15 cellular contexts compared by ENCODE assay signal in the genomic region with DNA sequence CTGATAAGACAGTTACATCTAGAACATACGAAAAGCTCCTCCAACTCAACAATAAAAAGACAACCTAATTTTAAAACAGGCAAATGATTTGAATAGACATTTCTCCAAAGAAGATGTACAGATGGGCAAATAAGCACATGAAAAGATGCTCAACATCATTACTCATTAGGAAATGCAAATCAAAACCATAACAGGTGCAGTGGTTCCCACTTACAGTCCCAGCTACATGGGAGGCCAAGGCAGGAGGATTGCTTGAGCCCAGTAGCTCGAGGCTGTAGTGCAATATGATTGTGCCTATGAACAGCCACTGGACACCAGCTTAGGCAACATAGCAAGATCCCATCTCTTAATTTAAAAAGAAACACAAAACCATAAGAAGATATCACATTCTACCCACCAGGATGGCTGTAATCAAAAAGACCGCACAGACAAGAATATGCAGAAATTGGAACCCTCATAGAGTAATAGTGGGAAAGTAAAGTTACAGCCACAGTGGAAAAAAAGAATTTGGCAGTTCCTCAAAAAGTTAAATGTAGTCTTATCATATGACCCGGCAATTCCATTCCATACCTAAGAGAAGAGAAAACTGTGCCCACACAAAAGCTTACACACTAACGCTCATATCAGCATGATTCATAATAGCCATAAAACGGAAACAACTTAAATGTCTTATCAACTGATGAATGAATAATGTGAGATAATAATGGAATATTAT. TPM values are rescaled to one million over a fixed set of nuclear protein-coding genes. Genes with fewer than 3 reads are reported as not detected.
A peak's percentile ranks its signal among the peaks of the same experiment; 100 is the strongest.
DNase-seq lines count a peak whose midpoint lies in the region; ATAC-seq, FAIRE-seq and TF ChIP-seq lines count a peak whose summit lies in the region.
"Had no signal": no experiment of that assay in that cellular context is flagged by ENCODE, and none has a peak within 500 bp of the region (broad histone marks: within the 10 kb centered on the region; RNA-seq: fewer than 3 reads in every experiment).

No MANE protein-coding gene starts in this region.

- no peak for TF ChIP-seq POLR2A in H54 (IDR thresholded peaks at IDR 0.05; ENCODE audit: low read depth, low read length)

- H3K27ac ChIP-seq in kidney (ENCODE audit: low read depth in 2 of 2, low read length in 2 of 2) = no peak overlapping the region
- no peak overlapping the region for H3K27ac ChIP-seq in CD8-positive, alpha-beta T cell (ENCODE audit: low read depth, low read length)
- H3K27ac ChIP-seq in neuronal stem cell (replicated peaks; ENCODE audit: low read length) = no peak overlapping the region
- H3K27ac ChIP-seq: breast epithelium, gastrocnemius medialis had no signal

- H3K9me3 ChIP-seq in BE2C (no peaks in the 10 kb centered on the region), kidney (ENCODE audit: control insufficient read depth in 1 of 2, low read length in 2 of 2) (no peaks in the 10 kb centered on the region), neuronal stem cell (replicated peaks in 1 of 2; ENCODE audit: control insufficient read depth in 2 of 2, insufficient read depth in 1 of 2, low read depth in 1 of 2, low read length in 2 of 2) (no peaks in the 10 kb centered on the region)
- H3K9me3 ChIP-seq in CD8-positive, alpha-beta T cell (ENCODE audit: low read length) = no peaks in the 10 kb centered on the region
- H3K9me3 ChIP-seq: breast epithelium, gastrocnemius medialis, HAP-1 had no signal

- no peak overlapping the region for H3K4me2 ChIP-seq in neuronal stem cell (ENCODE audit: insufficient read depth, low read length, poor library complexity, severe bottlenecking)

- H3K27ac Mint-ChIP-seq in activated CD8-positive, alpha-beta T cell treated with anti-CD3 and anti-CD28 coated beads, Interleukin-2, amount 10 ng/mL, durations not matched to agents 7 days and 5 days = peak overlapping the region; percentile 16
- H3K27ac Mint-ChIP-seq in CD8-positive, alpha-beta T cell = no peak overlapping the region
- H3K27ac Mint-ChIP-seq: activated CD4-positive, alpha-beta T cell treated with anti-CD3 and anti-CD28 coated beads, Interleukin-2, amount 10 ng/mL, durations not matched to agents 7 days and 5 days had no signal

- no peak overlapping the region for H2BK15ac ChIP-seq in neuronal stem cell (ENCODE audit: low read length)

- POLR2A ChIA-PET in activated CD8-positive, alpha-beta T cell treated with anti-CD3 and anti-CD28 coated beads, Interleukin-2, amount 10 ng/mL, durations not matched to agents 7 days and 5 days (lab: Charles Lee) = no interaction called here
- POLR2A ChIA-PET in CD8-positive, alpha-beta T cell (lab: Charles Lee) = no interaction called here

- no peak overlapping the region for H4K91ac ChIP-seq in neuronal stem cell (ENCODE audit: low read depth, low read length, poor library complexity)

- no peak overlapping the region for H3K18ac ChIP-seq in neuronal stem cell (ENCODE audit: low read length)

- H3K14ac ChIP-seq in neuronal stem cell (ENCODE audit: low read length) = no peak overlapping the region

- intact Hi-C loops in kidney (cut with DNase I) = no loop called here
- intact Hi-C loops in CD8-positive, alpha-beta T cell (cut with DNase I, micrococcal nuclease) = no loop called here

- H3K27me3 Mint-ChIP-seq in activated CD8-positive, alpha-beta T cell treated with anti-CD3 and anti-CD28 coated beads, Interleukin-2, amount 10 ng/mL, durations not matched to agents 7 days and 5 days (ENCODE audit: low read depth) = no peaks in the 10 kb centered on the region
- H3K27me3 Mint-ChIP-seq in CD8-positive, alpha-beta T cell (ENCODE audit: low read depth) = no peaks in the 10 kb centered on the region
- H3K27me3 Mint-ChIP-seq: activated CD4-positive, alpha-beta T cell treated with anti-CD3 and anti-CD28 coated beads, Interleukin-2, amount 10 ng/mL, durations not matched to agents 7 days and 5 days; effector memory CD8-positive, alpha-beta T cell had no signal

- H3K79me1 ChIP-seq in neuronal stem cell (ENCODE audit: low read depth, low read length) = no peaks in the 10 kb centered on the region

- no peak overlapping the region for H2BK12ac ChIP-seq in neuronal stem cell (ENCODE audit: low read length)

- H2BK120ac ChIP-seq in neuronal stem cell (ENCODE audit: low read depth, low read length) = no peak overlapping the region

- H3K4me1 ChIP-seq in BE2C = peaks cover 28% of the 10 kb centered on the region
- H3K4me1 ChIP-seq in kidney (ENCODE audit: control insufficient read depth in 1 of 2, insufficient read depth in 1 of 2, low read depth in 1 of 2, low read length in 2 of 2) = no peaks in the 10 kb centered on the region
- no peaks in the 10 kb centered on the region for H3K4me1 ChIP-seq in CD8-positive, alpha-beta T cell (ENCODE audit: insufficient read depth, low read length)
- H3K4me1 ChIP-seq in neuronal stem cell (ENCODE audit: control insufficient read depth in 2 of 2, insufficient read depth in 1 of 2, low read depth in 1 of 2, low read length in 2 of 2) = no peaks in the 10 kb centered on the region
- H3K4me1 ChIP-seq: breast epithelium had no signal

- H3K27me3 ChIP-seq in BE2C = no peaks in the 10 kb centered on the region
- no peaks in the 10 kb centered on the region for H3K27me3 ChIP-seq in CD8-positive, alpha-beta T cell (ENCODE audit: insufficient read depth, low read length)
- H3K27me3 ChIP-seq in neuronal stem cell (ENCODE audit: control insufficient read depth in 3 of 3, insufficient read depth in 3 of 3, low read depth in 1 of 3, low read length in 3 of 3) = no peaks in the 10 kb centered on the region
- H3K27me3 ChIP-seq: breast epithelium, gastrocnemius medialis had no signal

- no peak overlapping the region for H3K9ac ChIP-seq in kidney (ENCODE audit: low read length in 2 of 2)
- H3K9ac ChIP-seq in neuronal stem cell (ENCODE audit: low read depth, low read length, poor library complexity) = no peak overlapping the region

- H3K36me3 ChIP-seq in BE2C = peaks cover 59% of the 10 kb centered on the region
- peaks cover 26 to 36% of the 10 kb centered on the region in 2 donors for H3K36me3 ChIP-seq in kidney (ENCODE audit: control insufficient read depth in 1 of 2, insufficient read depth in 2 of 2, low read length in 2 of 2)
- H3K36me3 ChIP-seq in CD8-positive, alpha-beta T cell (ENCODE audit: insufficient read depth, low read length) = peaks cover 33% of the 10 kb centered on the region
- peaks cover 14 to 97% of the 10 kb centered on the region in 2 donors for H3K36me3 ChIP-seq in neuronal stem cell (replicated peaks in 1 of 2; ENCODE audit: control insufficient read depth in 2 of 2, insufficient read depth in 2 of 2, low read length in 2 of 2)
- H3K36me3 ChIP-seq: breast epithelium had no signal

- no peak overlapping the region for H3K23ac ChIP-seq in neuronal stem cell (ENCODE audit: low read depth, low read length, poor library complexity)

- ATAC-seq in activated CD8-positive, alpha-beta T cell treated with anti-CD3 and anti-CD28 coated beads, Interleukin-2, amount 10 ng/mL, durations not matched to agents 7 days and 5 days = no peak
- ATAC-seq in CD8-positive, alpha-beta T cell = no peak
- ATAC-seq: effector memory CD8-positive, alpha-beta T cell; gastrocnemius medialis had no signal

- H2AFZ ChIP-seq in neuronal stem cell (ENCODE audit: low read length) = no peak overlapping the region

- H2AK5ac ChIP-seq in neuronal stem cell (ENCODE audit: low read depth, low read length) = no peak overlapping the region

- no peaks in the 10 kb centered on the region for H3K9me3 Mint-ChIP-seq in activated CD8-positive, alpha-beta T cell treated with anti-CD3 and anti-CD28 coated beads, Interleukin-2, amount 10 ng/mL, durations not matched to agents 7 days and 5 days (ENCODE audit: insufficient read depth)
- H3K9me3 Mint-ChIP-seq in CD8-positive, alpha-beta T cell = no peaks in the 10 kb centered on the region
- H3K9me3 Mint-ChIP-seq: activated CD4-positive, alpha-beta T cell treated with anti-CD3 and anti-CD28 coated beads, Interleukin-2, amount 10 ng/mL, durations not matched to agents 7 days and 5 days; effector memory CD8-positive, alpha-beta T cell had no signal

- no CpG with 5 or more reads among the region's 6 CpGs for whole genome bisulfite sequencing in neuronal stem cell (ENCODE audit: extremely low coverage in 2 of 2, insufficient read length in 2 of 2, insufficient replicate concordance in 1 of 2), 2 donors

- H2BK5ac ChIP-seq in neuronal stem cell (ENCODE audit: low read length) = no peak overlapping the region

- peaks cover 2% of the 10 kb centered on the region for H3K4me1 Mint-ChIP-seq in activated CD8-positive, alpha-beta T cell treated with anti-CD3 and anti-CD28 coated beads, Interleukin-2, amount 10 ng/mL, durations not matched to agents 7 days and 5 days (ENCODE audit: low read depth)
- H3K4me1 Mint-ChIP-seq in CD8-positive, alpha-beta T cell (ENCODE audit: low read depth) = no peaks in the 10 kb centered on the region

- CTCF ChIA-PET in activated CD8-positive, alpha-beta T cell treated with anti-CD3 and anti-CD28 coated beads, Interleukin-2, amount 10 ng/mL, durations not matched to agents 7 days and 5 days (lab: Charles Lee) = interaction anchor here (0.9 to 1.4 kb wide), 3 partner anchors 9 to 31 kb away, joined by 3 to 5 read pairs (median 3); a partner anchor contains a TSS
- CTCF ChIA-PET in CD8-positive, alpha-beta T cell (lab: Charles Lee) = no interaction called here

- H3K36me3 Mint-ChIP-seq in activated CD8-positive, alpha-beta T cell treated with anti-CD3 and anti-CD28 coated beads, Interleukin-2, amount 10 ng/mL, durations not matched to agents 7 days and 5 days (ENCODE audit: low read depth) = peaks cover 53% of the 10 kb centered on the region
- H3K36me3 Mint-ChIP-seq in CD8-positive, alpha-beta T cell = peaks cover 85% of the 10 kb centered on the region

- no peak overlapping the region for H3K4me3 ChIP-seq in fibroblast of villous mesenchyme (ENCODE audit: low read depth, low read length)
- H3K4me3 ChIP-seq in BE2C (ENCODE audit: low read depth, low read length) = no peak overlapping the region
- no peak overlapping the region for H3K4me3 ChIP-seq in kidney (ENCODE audit: low read length in 2 of 2)
- H3K4me3 ChIP-seq in CD8-positive, alpha-beta T cell (ENCODE audit: low read depth, low read length) = no peak overlapping the region
- H3K4me3 ChIP-seq in neuronal stem cell (ENCODE audit: low read length in 2 of 2) = no peak overlapping the region
- H3K4me3 ChIP-seq: breast epithelium, gastrocnemius medialis, HAP-1 had no signal

- FAIRE-seq in H54 (lab: Jason Lieb, UNC) (peak; percentile 48), kidney (lab: Jason Lieb, UNC) (no peak)

- H3K4me3 Mint-ChIP-seq in activated CD8-positive, alpha-beta T cell treated with anti-CD3 and anti-CD28 coated beads, Interleukin-2, amount 10 ng/mL, durations not matched to agents 7 days and 5 days = no peak overlapping the region
- no peak overlapping the region for H3K4me3 Mint-ChIP-seq in CD8-positive, alpha-beta T cell
- H3K4me3 Mint-ChIP-seq: activated CD4-positive, alpha-beta T cell treated with anti-CD3 and anti-CD28 coated beads, Interleukin-2, amount 10 ng/mL, durations not matched to agents 7 days and 5 days; effector memory CD8-positive, alpha-beta T cell had no signal

- TF ChIP-seq CTCF in fibroblast of villous mesenchyme (IDR thresholded peaks at IDR 0.05; ENCODE audit: insufficient read depth, low read depth, low read length) (no peak), BE2C (IDR thresholded peaks at IDR 0.05; ENCODE audit: low read depth, low read length) (no peak), kidney (IDR thresholded peaks at IDR 0.05; ENCODE audit: borderline replicate concordance, extremely low read depth, insufficient read depth) (no peak)
- no peak for TF ChIP-seq CTCF in CD8-positive, alpha-beta T cell (IDR thresholded peaks at IDR 0.05)

- DNase-seq in A172 (ENCODE audit: low spot score) (peak; percentile 53), H54 (ENCODE audit: insufficient read length, low spot score) (no peak), fibroblast of villous mesenchyme (ENCODE audit: low read depth) (peak; percentile 60), BE2C (no peak), kidney (no peak), neuronal stem cell (ENCODE audit: low spot score) (no peak)
- DNase-seq in activated CD8-positive, alpha-beta T cell treated with anti-CD3 and anti-CD28 coated beads, Interleukin-2, amount 10 ng/mL, durations not matched to agents 7 days and 5 days = no peak
- no peak for DNase-seq in CD8-positive, alpha-beta T cell
- DNase-seq: activated CD4-positive, alpha-beta T cell treated with anti-CD3 and anti-CD28 coated beads, Interleukin-2, amount 10 ng/mL, durations not matched to agents 7 days and 5 days; activated effector memory CD4-positive, alpha-beta T cell treated with anti-CD3 and anti-CD28 coated beads, Interleukin-2, amount 50 U/mL, for 16 hours; effector memory CD8-positive, alpha-beta T cell; gastrocnemius medialis; NCI-H774 had no signal

- H4K8ac ChIP-seq in neuronal stem cell (ENCODE audit: low read depth, low read length) = no peak overlapping the region

- no peak overlapping the region for H3K4ac ChIP-seq in neuronal stem cell (ENCODE audit: low read length)

RNA-seq across cellular contexts. Expression of a gene that starts 30.5 kb away (rescaled TPM):
- total RNA-seq in A172 (2014; rRNA removed; shearing (Covaris generic)) = 56.5 and 69.8 TPM in 2 replicates
- total RNA-seq in activated CD8-positive, alpha-beta T cell treated with anti-CD3 and anti-CD28 coated beads, Interleukin-2, amount 10 ng/mL, durations not matched to agents 7 days and 5 days = under 1 TPM; 0.65 to 0.92 TPM
- 189 and 260 TPM in 2 replicates for total RNA-seq in fibroblast of villous mesenchyme
- 24.7 TPM for polyA plus RNA-seq in BE2C (2012; ENCODE audit: insufficient read depth, insufficient read length, low read depth)
- 18.2 TPM for total RNA-seq in kidney
- 7.3 TPM for polyA plus RNA-seq in kidney (ENCODE audit: insufficient read depth, low read depth, low replicate concordance)
- total RNA-seq in CD8-positive, alpha-beta T cell = 1 to 10 TPM; 1.2 to 1.4 TPM
- polyA plus RNA-seq in neuronal stem cell (2013, experiment 1 of 2) = 24.2 TPM
- polyA plus RNA-seq in neuronal stem cell (2013, experiment 2 of 2) = 22.8 TPM

RNA-seq across cellular contexts. Expression of a gene that starts 43.1 kb away (rescaled TPM):
- total RNA-seq in A172 (2014; rRNA removed; shearing (Covaris generic)) = 0.07 TPM in 1 of 2 replicates, not detected in the other
- total RNA-seq in activated CD8-positive, alpha-beta T cell treated with anti-CD3 and anti-CD28 coated beads, Interleukin-2, amount 10 ng/mL, durations not matched to agents 7 days and 5 days = not detected
- total RNA-seq in fibroblast of villous mesenchyme (109 and 159 TPM in 2 replicates), kidney (3.0 TPM)
- 8.6 TPM for polyA plus RNA-seq in BE2C (2012; ENCODE audit: insufficient read depth, insufficient read length, low read depth)
- polyA plus RNA-seq in kidney (ENCODE audit: insufficient read depth, low read depth, low replicate concordance) = 2.0 TPM
- total RNA-seq in CD8-positive, alpha-beta T cell = not detected
- polyA plus RNA-seq in neuronal stem cell (2013, experiment 1 of 2) = not detected
- not detected for polyA plus RNA-seq in neuronal stem cell (2013, experiment 2 of 2)

Comparison
In these comparisons a context has a peak if more than half of its experiments do, and no peak if none do; other contexts are left out.
1. DNase-seq: peak in A172 (single experiment) and fibroblast of villous mesenchyme (single experiment); none in H54 (single experiment), activated CD8-positive, alpha-beta T cell treated with anti-CD3 and anti-CD28 coated beads, Interleukin-2, amount 10 ng/mL, durations not matched to agents 7 days and 5 days (single experiment), BE2C (single experiment), kidney (single experiment), CD8-positive, alpha-beta T cell (0 of 7) and neuronal stem cell (single experiment).
2. RNA of a gene that starts 43.1 kb away (total RNA-seq): 109 to 159 TPM in fibroblast of villous mesenchyme; 3.0 TPM in kidney (single experiment), not detected in CD8-positive, alpha-beta T cell, 0.07 TPM in A172 and not detected in activated CD8-positive, alpha-beta T cell treated with anti-CD3 and anti-CD28 coated beads, Interleukin-2, amount 10 ng/mL, durations not matched to agents 7 days and 5 days; every median in the first group is over 10 times any median in the second.